ENCODE assay signal across 9 cellular contexts in the genomic region with DNA sequence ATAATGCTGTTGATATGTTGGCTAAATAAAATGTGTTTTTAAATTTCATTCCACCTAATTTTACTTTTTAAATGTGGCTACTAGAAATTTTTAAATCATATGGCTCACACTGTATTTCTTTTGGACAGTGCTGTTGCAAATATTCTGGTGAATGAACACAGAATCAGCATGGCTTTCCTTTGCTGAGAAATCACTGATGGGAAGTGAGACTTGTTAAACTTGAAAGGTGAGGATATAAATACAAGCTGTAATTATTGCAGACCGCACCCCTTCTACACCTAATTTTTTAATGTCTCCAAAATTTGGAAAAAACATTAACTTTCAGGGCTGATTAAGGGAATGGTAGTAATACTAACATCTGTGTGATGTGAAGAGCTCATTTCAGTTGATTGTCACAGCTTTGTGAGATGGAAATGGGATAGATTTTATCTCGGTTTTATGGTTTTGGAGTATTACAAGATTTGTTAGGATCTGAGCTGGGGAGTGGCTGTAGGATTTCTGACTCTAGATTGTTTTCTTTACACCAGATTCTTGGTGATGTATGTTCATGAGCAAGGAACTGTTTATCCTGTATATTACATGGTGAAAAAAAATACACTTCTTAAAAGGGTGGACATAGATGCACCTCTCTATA. TPM values are rescaled to one million over a fixed set of nuclear protein-coding genes. Genes with fewer than 3 reads are reported as not detected.
DNase-seq lines count a peak whose midpoint lies in the region; ATAC-seq and TF ChIP-seq lines count a peak whose summit lies in the region.
"Had no signal": no experiment of that assay in that cellular context is flagged by ENCODE, and none has a peak within 500 bp of the region (broad histone marks: within the 10 kb centered on the region; RNA-seq: fewer than 3 reads in every experiment).

No MANE protein-coding gene starts in this region.

- no peak for TF ChIP-seq CTCF in hepatocyte (IDR thresholded peaks at IDR 0.05; ENCODE audit: poor library complexity)

- H3K4me1 ChIP-seq in hepatocyte (ENCODE audit: insufficient read depth): peaks cover 33% of the 10 kb centered on the region

- H3K4me3 ChIP-seq in hepatocyte: peak overlapping the region; percentile 86

- no peaks in the 10 kb centered on the region for H3K36me3 ChIP-seq in hepatocyte (replicated peaks; ENCODE audit: insufficient read depth, low read depth)

- no peaks in the 10 kb centered on the region for H3K9me3 Mint-ChIP-seq in stimulated activated naive CD8-positive, alpha-beta T cell treated with anti-CD3 and anti-CD28 coated beads, Interleukin-15, amount 100 ng/mL, for 72 hours

- H3K4me3 Mint-ChIP-seq in T-helper 17 cell: no peak overlapping the region
- H3K4me3 Mint-ChIP-seq in stimulated activated naive CD8-positive, alpha-beta T cell treated with anti-CD3 and anti-CD28 coated beads, Interleukin-15, amount 100 ng/mL, for 72 hours: peak overlapping the region in 1 of 2 donors; percentile 91

- H3K27ac Mint-ChIP-seq in T-helper 17 cell: peak overlapping the region; percentile 97
- H3K27ac Mint-ChIP-seq in stimulated activated naive CD8-positive, alpha-beta T cell treated with anti-CD3 and anti-CD28 coated beads, Interleukin-15, amount 100 ng/mL, for 72 hours: peak overlapping the region; percentile 40 to 79

- no peaks in the 10 kb centered on the region for H3K27me3 Mint-ChIP-seq in T-helper 17 cell
- H3K27me3 Mint-ChIP-seq in stimulated activated naive CD8-positive, alpha-beta T cell treated with anti-CD3 and anti-CD28 coated beads, Interleukin-15, amount 100 ng/mL, for 72 hours: no peaks in the 10 kb centered on the region

- no peak for ATAC-seq in T-helper 17 cell
- no peak for ATAC-seq in stimulated activated naive CD8-positive, alpha-beta T cell treated with anti-CD3 and anti-CD28 coated beads, Interleukin-15, amount 100 ng/mL, for 72 hours

- DNase-seq in NOMO-1 treated with DMSO at 0.1 percent for 48 hours (lab: John Stamatoyannopoulos, UW; ENCODE audit: unreplicated experiment) (peak; percentile 6), NOMO-1 treated with dmso at 0.1 percent for 144 hours (lab: John Stamatoyannopoulos, UW; ENCODE audit: unreplicated experiment) (no peak), T-helper 17 cell (no peak), hepatocyte (ENCODE audit: low spot score) (no peak), COLO829 (ENCODE audit: low spot score) (no peak), amygdala (lab: John Stamatoyannopoulos, UW) (no peak), head of caudate nucleus (no peak)
- DNase-seq in stimulated activated naive CD8-positive, alpha-beta T cell treated with anti-CD3 and anti-CD28 coated beads, Interleukin-15, amount 100 ng/mL, for 72 hours: no peak
- DNase-seq: stimulated activated CD4-positive, alpha-beta T cell treated with anti-CD3 and anti-CD28 coated beads, Interleukin-1b, Interleukin-23, amount 100 ng/mL, for 48 hours had no signal

- no peaks in the 10 kb centered on the region for H3K9me2 ChIP-seq in hepatocyte (replicated peaks; ENCODE audit: insufficient read depth)

- H2AFZ ChIP-seq in hepatocyte: peak overlapping the region; percentile 91

- peaks cover 34% of the 10 kb centered on the region for H3K4me1 Mint-ChIP-seq in T-helper 17 cell
- H3K4me1 Mint-ChIP-seq in stimulated activated naive CD8-positive, alpha-beta T cell treated with anti-CD3 and anti-CD28 coated beads, Interleukin-15, amount 100 ng/mL, for 72 hours: peaks cover 38% of the 10 kb centered on the region

- H3K4me2 ChIP-seq in hepatocyte: peak overlapping the region; percentile 90

- H4K20me1 ChIP-seq in hepatocyte (ENCODE audit: insufficient read depth, poor library complexity, severe bottlenecking): no peaks in the 10 kb centered on the region

- H3K36me3 Mint-ChIP-seq in T-helper 17 cell (ENCODE audit: low read depth): peaks cover 8% of the 10 kb centered on the region

- no peaks in the 10 kb centered on the region for H3K27me3 ChIP-seq in hepatocyte

- peaks cover 56% of the 10 kb centered on the region for H3K79me2 ChIP-seq in hepatocyte

- H3K27ac ChIP-seq in hepatocyte: peak overlapping the region; percentile 99

- WGBS in hepatocyte (ENCODE audit: low lambda C conversion rate, missing lambda C conversion rate): 58% methylated on average over 2 of the region's 2 CpGs

- intact Hi-C loops in head of caudate nucleus (cut with DNase I): loop anchor here (10.0 kb wide), 1 partner anchor 383 kb away; a partner anchor contains a TSS

- H3K9me3 ChIP-seq in T-helper 17 cell (ENCODE audit: control insufficient read depth, low read length, poor library complexity, severe bottlenecking): no peaks in the 10 kb centered on the region
- H3K9me3 ChIP-seq in hepatocyte (ENCODE audit: low read depth): no peaks in the 10 kb centered on the region

RNA-seq across cellular contexts. Expression of a gene that starts 1.3 kb away (rescaled TPM):
- 10 to 100 TPM; 26.1 to 29.2 TPM for total RNA-seq in T-helper 17 cell
- total RNA-seq in hepatocyte: 48.0 and 50.8 TPM in 2 replicates
- polyA plus RNA-seq in hepatocyte: 22.9 and 24.0 TPM in 2 replicates

RNA-seq across cellular contexts. Expression of a gene that starts 32.3 kb away (rescaled TPM):
- total RNA-seq in T-helper 17 cell: under 1 TPM in 1 of 2 donors, not detected in 1; 0.10 TPM
- total RNA-seq in hepatocyte: 0.47 and 1.1 TPM in 2 replicates
- 0.28 and 0.32 TPM in 2 replicates for polyA plus RNA-seq in hepatocyte
